In the genomic region with DNA sequence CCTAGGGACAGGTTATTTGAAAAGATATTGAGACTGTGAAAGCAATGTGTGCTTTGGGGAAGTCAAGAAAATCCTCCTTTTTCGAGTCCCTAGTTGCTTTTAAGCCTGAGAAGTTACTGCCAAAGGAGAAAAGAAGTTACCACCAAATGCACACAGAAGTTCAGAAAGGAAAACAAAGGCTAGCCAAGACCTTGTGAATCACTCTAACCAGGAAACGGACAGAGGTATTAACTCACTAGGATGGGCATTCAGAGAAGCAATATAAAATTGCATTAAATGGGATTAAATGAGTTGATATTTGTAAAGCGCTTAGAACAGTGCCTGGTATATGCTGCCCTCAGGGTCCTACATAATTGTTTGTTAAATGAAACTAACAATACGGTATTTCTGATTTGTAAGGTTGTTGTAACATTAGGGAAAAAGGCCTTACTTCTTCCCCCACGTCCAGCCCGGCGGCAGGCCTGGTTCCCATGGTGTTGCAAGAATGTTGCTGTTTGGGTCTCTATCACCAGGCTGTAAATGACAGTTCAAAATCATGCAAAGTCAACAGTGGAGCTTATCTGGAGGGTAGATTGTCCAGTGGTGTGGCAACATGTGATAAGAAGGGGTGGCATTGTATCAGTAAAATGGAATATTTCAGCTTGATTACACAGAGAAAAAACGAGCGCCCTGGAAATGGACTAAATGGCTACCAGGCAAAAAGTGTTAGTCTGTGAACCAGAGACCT, we compare ENCODE assay signal across 13 cellular contexts. TPM values are rescaled to one million over a fixed set of nuclear protein-coding genes. Genes with fewer than 3 reads are reported as not detected.
DNase-seq lines count a peak whose midpoint lies in the region; ATAC-seq and TF ChIP-seq lines count a peak whose summit lies in the region.
"Had no signal": no experiment of that assay in that cellular context is flagged by ENCODE, and none has a peak within 500 bp of the region (broad histone marks: within the 10 kb centered on the region; RNA-seq: fewer than 3 reads in every experiment).

No MANE protein-coding gene starts in this region.

- H3K9ac ChIP-seq in IMR-90 (ENCODE audit: low read depth, low read length) (no peak overlapping the region), mammary epithelial cell (ENCODE audit: insufficient read depth, low read length) (no peak overlapping the region)
- H3K9ac ChIP-seq: parathyroid adenoma had no signal

- H3K27me3 Mint-ChIP-seq in CD4-positive, CD25-positive, alpha-beta regulatory T cell: no peaks in the 10 kb centered on the region

- BruUV-seq in IMR-90 (replicated peaks; lab: Mats Ljungman, UMichigan) (no TSS peak), mammary epithelial cell (replicated peaks; lab: Mats Ljungman, UMichigan) (no TSS peak)

- TF ChIP-seq POLR2A in IMR-90 (IDR thresholded peaks at IDR 0.05; ENCODE audit: low read depth, low read length): no peak

- no peak overlapping the region for H3K4ac ChIP-seq in IMR-90 (ENCODE audit: low read depth, low read length)

- no peak overlapping the region for H2BK15ac ChIP-seq in IMR-90 (ENCODE audit: low read depth, low read length)

- 100% methylated on average over 1 of the region's 9 CpGs; no CpG with 5 or more reads in 1 of the 2 experiments for WGBS in IMR-90 (ENCODE audit: extremely low coverage in 2 of 2, insufficient read length in 1 of 2), 2 experiments
- WGBS in mammary epithelial cell (ENCODE audit: low coverage, missing lambda C conversion rate): 78% methylated on average over 9 of the region's 9 CpGs

- H3K27ac Mint-ChIP-seq in CD4-positive, CD25-positive, alpha-beta regulatory T cell: peak overlapping the region in 2 of 3 donors; percentile 48 to 49

- no peaks in the 10 kb centered on the region for H3K79me2 ChIP-seq in mammary epithelial cell (ENCODE audit: insufficient read depth, low read length)
- H3K79me2 ChIP-seq: parathyroid adenoma had no signal

- H2BK120ac ChIP-seq in IMR-90 (ENCODE audit: low read depth, low read length): no peak overlapping the region

- intact Hi-C loops in IMR-90 (cut with micrococcal nuclease) (no loop called here), mammary epithelial cell (cut with micrococcal nuclease) (no loop called here)

- no peak overlapping the region for H3K23ac ChIP-seq in IMR-90 (ENCODE audit: low read depth, low read length)

- TF ChIP-seq CTCF in IMR-90 (conservative IDR thresholded peaks at IDR 0.05; ENCODE audit: low read depth, low read length): no peak
- no peak for TF ChIP-seq CTCF in mammary epithelial cell (conservative IDR thresholded peaks at IDR 0.05 in 1 of 2, IDR thresholded peaks at IDR 0.05 in 1 of 2; ENCODE audit: extremely low read depth in 1 of 2, insufficient read depth in 1 of 2, low read depth in 1 of 2, low read length in 2 of 2)

- H4K8ac ChIP-seq in IMR-90 (ENCODE audit: low read depth in 2 of 2, low read length in 2 of 2): no peak overlapping the region

- no peak overlapping the region for H4K91ac ChIP-seq in IMR-90 (ENCODE audit: insufficient read depth, low read depth, low read length)

- no peaks in the 10 kb centered on the region for H3K9me3 ChIP-seq in CD4-positive, CD25-positive, alpha-beta regulatory T cell (ENCODE audit: control insufficient read depth in 2 of 2, low read length in 2 of 2)
- H3K9me3 ChIP-seq in IMR-90 (ENCODE audit: control insufficient read depth, insufficient read depth, low read length) (no peaks in the 10 kb centered on the region), mammary epithelial cell (replicated peaks; ENCODE audit: insufficient read depth, low read length) (no peaks in the 10 kb centered on the region)
- H3K9me3 ChIP-seq: suprapubic skin had no signal

- H3K4me3 Mint-ChIP-seq in CD4-positive, CD25-positive, alpha-beta regulatory T cell: no peak overlapping the region

- no peak overlapping the region for H3K18ac ChIP-seq in IMR-90 (ENCODE audit: low read depth, low read length)

- peaks cover 0 to 12% (median 7%) of the 10 kb centered on the region in 4 donors for H3K4me1 Mint-ChIP-seq in CD4-positive, CD25-positive, alpha-beta regulatory T cell

- H4K5ac ChIP-seq in IMR-90 (ENCODE audit: low read depth, low read length): no peak overlapping the region

- H2BK20ac ChIP-seq in IMR-90 (ENCODE audit: low read depth, low read length): no peak overlapping the region

- H3K9me3 Mint-ChIP-seq in CD4-positive, CD25-positive, alpha-beta regulatory T cell: no peaks in the 10 kb centered on the region

- H2AK9ac ChIP-seq in IMR-90 (replicated peaks; ENCODE audit: low read depth, low read length, poor library complexity): no peak overlapping the region

- no peak overlapping the region for H3K14ac ChIP-seq in IMR-90 (replicated peaks; ENCODE audit: low read depth, low read length)

- no peak for TF ChIP-seq RAD21 in IMR-90 (IDR thresholded peaks at IDR 0.05; ENCODE audit: low read length)

- no peak overlapping the region for H3K56ac ChIP-seq in IMR-90 (ENCODE audit: extremely low read depth, insufficient read depth, low read length)

- no peak overlapping the region for H3K27ac ChIP-seq in CD4-positive, CD25-positive, alpha-beta regulatory T cell (ENCODE audit: insufficient read depth, low read length, poor library complexity, severe bottlenecking)
- H3K27ac ChIP-seq in IMR-90 (ENCODE audit: insufficient read depth, low read length) (no peak overlapping the region), mammary epithelial cell (ENCODE audit: insufficient read depth, low read depth, low read length) (no peak overlapping the region)
- H3K27ac ChIP-seq: parathyroid adenoma had no signal

- H3K27me3 ChIP-seq in CD4-positive, CD25-positive, alpha-beta regulatory T cell (ENCODE audit: control insufficient read depth, insufficient read depth, low read length): no peaks in the 10 kb centered on the region
- H3K27me3 ChIP-seq in IMR-90 (ENCODE audit: control insufficient read depth, insufficient read depth, low read length) (peaks cover 20% of the 10 kb centered on the region), mammary epithelial cell (ENCODE audit: insufficient read depth, low read length) (no peaks in the 10 kb centered on the region)

- dilution Hi-C loops in IMR-90 (cut with HindIII; ENCODE audit: low sequenced_read_pairs, unreplicated experiment): no loop called here
- dilution Hi-C loops in mammary epithelial cell (cut with HindIII; ENCODE audit: low sequenced_read_pairs): no loop called here

- no peak overlapping the region for H3K4me3 ChIP-seq in CD4-positive, CD25-positive, alpha-beta regulatory T cell (ENCODE audit: low read depth, low read length)
- H3K4me3 ChIP-seq in IMR-90 (ENCODE audit: insufficient read depth, low read depth, low read length) (no peak overlapping the region), mammary epithelial cell (replicated peaks in 1 of 3; ENCODE audit: insufficient read depth in 1 of 3, low read depth in 2 of 3, low read length in 3 of 3) (no peak overlapping the region)
- H3K4me3 ChIP-seq: suprapubic skin had no signal

- H2AK5ac ChIP-seq in IMR-90 (ENCODE audit: low read depth, low read length): no peak overlapping the region

- H3K4me2 ChIP-seq in IMR-90 (ENCODE audit: low read depth, low read length): no peak overlapping the region
- H3K4me2 ChIP-seq in mammary epithelial cell (ENCODE audit: insufficient read depth, low read depth, low read length): no peak overlapping the region

- H3K36me3 ChIP-seq in CD4-positive, CD25-positive, alpha-beta regulatory T cell (ENCODE audit: control insufficient read depth, insufficient read depth, low read length): peaks cover 98% of the 10 kb centered on the region
- H3K36me3 ChIP-seq in IMR-90 (ENCODE audit: control insufficient read depth, insufficient read depth, low read length) (no peaks in the 10 kb centered on the region), mammary epithelial cell (ENCODE audit: insufficient read depth, low read length) (no peaks in the 10 kb centered on the region)
- H3K36me3 ChIP-seq: suprapubic skin had no signal

- DNase-seq in CD4-positive, CD25-positive, alpha-beta regulatory T cell: no peak
- peak; percentile 45 for DNase-seq in IMR-90
- peak; percentile 27 for DNase-seq in mammary epithelial cell
- DNase-seq in left lobe of liver (ENCODE audit: low spot score): no peak
- DNase-seq in islet precursor cell: no peak
- no peak for DNase-seq in ecto neural progenitor cell (ENCODE audit: low spot score)
- DNase-seq: anterior cingulate cortex; NCI-H1436 treated with DMSO at 0.1 percent for 48 hours; NK-92 treated with Interleukin-12 subunit alpha and Interleukin-12 subunit beta, amount 100 ng/mL, for 24 hours had no signal

- H4K20me1 ChIP-seq in IMR-90 (ENCODE audit: insufficient read depth, low read length): no peaks in the 10 kb centered on the region
- no peaks in the 10 kb centered on the region for H4K20me1 ChIP-seq in mammary epithelial cell (ENCODE audit: insufficient read depth, low read length)

- H2BK5ac ChIP-seq in IMR-90 (ENCODE audit: low read depth, low read length, poor library complexity, severe bottlenecking): no peak overlapping the region

- H2AFZ ChIP-seq in IMR-90 (replicated peaks; ENCODE audit: low read length, poor library complexity) (no peak overlapping the region), mammary epithelial cell (ENCODE audit: low read depth, low read length) (peak overlapping the region; percentile 3)
- H2AFZ ChIP-seq: parathyroid adenoma had no signal

- H3K4me1 ChIP-seq in CD4-positive, CD25-positive, alpha-beta regulatory T cell (ENCODE audit: control insufficient read depth, insufficient read depth, low read length, poor library complexity, severe bottlenecking): no peaks in the 10 kb centered on the region
- H3K4me1 ChIP-seq in IMR-90 (ENCODE audit: control insufficient read depth, insufficient read depth, low read length) (no peaks in the 10 kb centered on the region), mammary epithelial cell (ENCODE audit: insufficient read depth, low read length) (no peaks in the 10 kb centered on the region)
- H3K4me1 ChIP-seq: parathyroid adenoma had no signal

- in situ Hi-C loops in IMR-90 (cut with MboI; ENCODE audit: low sequenced_read_pairs) (no loop called here), mammary epithelial cell (cut with MboI; ENCODE audit: low sequenced_read_pairs in 2 of 2) (no loop called here)

- POLR2A ChIA-PET in IMR-90 (lab: Charles Lee; ENCODE audit: unreplicated experiment): no interaction called here

- H3K9me1 ChIP-seq in IMR-90 (ENCODE audit: insufficient read depth, low read length): no peaks in the 10 kb centered on the region

- H3K36me3 Mint-ChIP-seq in CD4-positive, CD25-positive, alpha-beta regulatory T cell: peaks cover 61% of the 10 kb centered on the region

- no peak for ATAC-seq in CD4-positive, CD25-positive, alpha-beta regulatory T cell (ENCODE audit: low read depth in 2 of 2)
- ATAC-seq in IMR-90 (ENCODE audit: low read depth) (no peak), left lobe of liver (peak; percentile 67), GM18867 (IDR thresholded peaks at IDR 0.05; ENCODE audit: unreplicated experiment) (no peak)
- no peak for ATAC-seq in activated CD4-positive, CD25-positive, alpha-beta regulatory T cell treated with anti-CD3 and anti-CD28 coated beads, Interleukin-2, amount 50 U/mL, for 24 hours

- no peaks in the 10 kb centered on the region for H3K79me1 ChIP-seq in IMR-90 (ENCODE audit: low read depth in 1 of 2, low read length in 2 of 2)

- CTCF ChIA-PET in IMR-90 (lab: Yijun Ruan, JAX) (no interaction called here), mammary epithelial cell (lab: Charles Lee; ENCODE audit: low non-redundant PET) (no interaction called here)

RNA-seq across cellular contexts. Expression of a gene that starts 7.1 kb away (rescaled TPM):
- 13.0 TPM for total RNA-seq in CD4-positive, CD25-positive, alpha-beta regulatory T cell
- 1 to 10 TPM in 3 of 4 donors, under 1 TPM in 1; 0.91 to 1.8 (median 1.5) TPM for polyA plus RNA-seq in CD4-positive, CD25-positive, alpha-beta regulatory T cell
- total RNA-seq in IMR-90 (2012; rRNA removed) (not detected in 2 replicates), mammary epithelial cell (not detected), left lobe of liver (not detected)
- polyA plus RNA-seq in IMR-90 (2012; rRNA removed) (not detected in 2 replicates), mammary epithelial cell (not detected)
- polyA plus RNA-seq in IMR-90 (2012; cell fraction: cytosol; rRNA removed): not detected in 2 replicates
- 0.09 TPM in 1 of 2 replicates, not detected in the other for polyA plus RNA-seq in IMR-90 (2012; cell fraction: nucleus; rRNA removed; ENCODE audit: low replicate concordance)
- not detected for polyA minus RNA-seq in mammary epithelial cell

RNA-seq across cellular contexts. Expression of a gene that starts 27.5 kb away (rescaled TPM):
- 3.2 TPM for total RNA-seq in CD4-positive, CD25-positive, alpha-beta regulatory T cell
- polyA plus RNA-seq in CD4-positive, CD25-positive, alpha-beta regulatory T cell: under 1 TPM in 3 of 4 donors, not detected in 1; 0.01 to 0.05 (median 0.03) TPM
- total RNA-seq in IMR-90 (2012; rRNA removed) (not detected in 2 replicates), mammary epithelial cell (10 to 100 TPM; 41.0 to 59.4 TPM), left lobe of liver (6.6 TPM)
- polyA plus RNA-seq in IMR-90 (2012; rRNA removed) (not detected in 2 replicates), mammary epithelial cell (24.7 TPM)
- polyA plus RNA-seq in IMR-90 (2012; cell fraction: cytosol; rRNA removed): not detected in 2 replicates
- under 0.01 TPM in 1 of 2 replicates, not detected in the other for polyA plus RNA-seq in IMR-90 (2012; cell fraction: nucleus; rRNA removed; ENCODE audit: low replicate concordance)
- polyA minus RNA-seq in mammary epithelial cell: 39.9 TPM

Comparison
In these comparisons a context has a peak if more than half of its experiments do, and no peak if none do; other contexts are left out.
1. DNase-seq: peak in IMR-90 (single experiment) and mammary epithelial cell (single experiment); none in CD4-positive, CD25-positive, alpha-beta regulatory T cell (0 of 3), left lobe of liver (single experiment), islet precursor cell (single experiment) and ecto neural progenitor cell (single experiment).
2. RNA of a gene that starts 7.1 kb away (total RNA-seq): 13.0 TPM in CD4-positive, CD25-positive, alpha-beta regulatory T cell (single experiment); not detected in mammary epithelial cell, not detected in IMR-90 and not detected in left lobe of liver (single experiment); every median in the first group is over 10 times any median in the second.